1 cellular context compared by ENCODE assay signal in the genomic region with DNA sequence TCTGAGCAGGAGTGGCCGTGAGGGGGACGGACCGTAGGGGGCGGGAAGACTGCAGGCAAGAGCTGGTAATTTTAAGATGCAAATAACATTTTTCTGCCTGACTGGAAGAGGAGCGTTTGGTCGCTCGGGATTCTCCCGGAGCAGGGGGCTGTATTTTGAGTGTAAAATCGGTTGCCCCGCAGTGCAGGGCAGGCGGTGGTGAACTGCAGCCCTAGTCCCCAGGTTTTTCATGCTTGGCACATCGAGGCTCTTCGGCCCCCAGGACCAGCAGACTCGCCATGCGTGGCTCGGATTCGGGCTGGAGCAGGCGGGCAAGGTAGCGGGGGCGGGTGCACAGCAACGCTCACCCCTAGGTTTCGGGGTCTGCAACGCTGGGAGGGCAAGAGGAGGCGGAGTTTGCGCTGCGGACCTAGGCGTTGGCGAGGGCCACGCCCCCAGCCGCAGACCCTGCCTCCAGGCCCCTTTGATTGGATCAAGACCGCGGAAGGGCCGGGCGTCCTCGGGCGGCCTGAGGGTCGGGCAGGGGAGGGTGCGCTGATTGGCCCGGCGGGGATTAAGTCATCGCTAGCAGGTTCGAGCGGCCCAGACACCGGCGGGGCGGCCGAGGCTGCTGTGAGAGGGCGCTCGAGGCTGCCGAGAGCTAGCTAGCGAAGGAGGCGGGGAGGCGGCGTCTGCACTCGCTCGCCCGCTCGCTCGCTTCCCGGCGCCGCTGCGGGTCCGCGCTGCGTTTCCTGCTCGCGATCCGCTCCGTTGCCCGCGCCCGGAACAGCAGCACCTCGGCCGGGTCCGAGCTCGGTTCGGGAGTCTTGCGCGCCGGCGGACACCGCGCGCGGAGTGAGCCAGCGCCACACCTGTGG.
TF ChIP-seq lines count a peak whose summit lies in the region.

A gene with protein sequence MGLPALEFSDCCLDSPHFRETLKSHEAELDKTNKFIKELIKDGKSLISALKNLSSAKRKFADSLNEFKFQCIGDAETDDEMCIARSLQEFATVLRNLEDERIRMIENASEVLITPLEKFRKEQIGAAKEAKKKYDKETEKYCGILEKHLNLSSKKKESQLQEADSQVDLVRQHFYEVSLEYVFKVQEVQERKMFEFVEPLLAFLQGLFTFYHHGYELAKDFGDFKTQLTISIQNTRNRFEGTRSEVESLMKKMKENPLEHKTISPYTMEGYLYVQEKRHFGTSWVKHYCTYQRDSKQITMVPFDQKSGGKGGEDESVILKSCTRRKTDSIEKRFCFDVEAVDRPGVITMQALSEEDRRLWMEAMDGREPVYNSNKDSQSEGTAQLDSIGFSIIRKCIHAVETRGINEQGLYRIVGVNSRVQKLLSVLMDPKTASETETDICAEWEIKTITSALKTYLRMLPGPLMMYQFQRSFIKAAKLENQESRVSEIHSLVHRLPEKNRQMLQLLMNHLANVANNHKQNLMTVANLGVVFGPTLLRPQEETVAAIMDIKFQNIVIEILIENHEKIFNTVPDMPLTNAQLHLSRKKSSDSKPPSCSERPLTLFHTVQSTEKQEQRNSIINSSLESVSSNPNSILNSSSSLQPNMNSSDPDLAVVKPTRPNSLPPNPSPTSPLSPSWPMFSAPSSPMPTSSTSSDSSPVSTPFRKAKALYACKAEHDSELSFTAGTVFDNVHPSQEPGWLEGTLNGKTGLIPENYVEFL (plus strand): TSS at position 585 of the 857 bp plus-strand sequence. CDS start 385 bp downstream, outside the sequence.

TF ChIP-seq in K562, 482 proteins besides CTCF, POLR2A, EP300 and RAD21 (continued from another document):
- TF ChIP-seq ATF1 (CRISPR knock-in tag; IDR thresholded peaks at IDR 0.05) = no peak
- TF ChIP-seq ATF1 (tag; IDR thresholded peaks at IDR 0.05) = peak; percentile 78
- TF ChIP-seq SRF (CRISPR knock-in tag; IDR thresholded peaks at IDR 0.05) = peak in 1 of 2 experiments; percentile 60; a peak in 1 of 4 replicates
- peak; percentile 55 for TF ChIP-seq NCOA6 (IDR thresholded peaks at IDR 0.05)
- TF ChIP-seq, protein P1, sequence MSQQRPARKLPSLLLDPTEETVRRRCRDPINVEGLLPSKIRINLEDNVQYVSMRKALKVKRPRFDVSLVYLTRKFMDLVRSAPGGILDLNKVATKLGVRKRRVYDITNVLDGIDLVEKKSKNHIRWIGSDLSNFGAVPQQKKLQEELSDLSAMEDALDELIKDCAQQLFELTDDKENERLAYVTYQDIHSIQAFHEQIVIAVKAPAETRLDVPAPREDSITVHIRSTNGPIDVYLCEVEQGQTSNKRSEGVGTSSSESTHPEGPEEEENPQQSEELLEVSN (IDR thresholded peaks at IDR 0.05; ENCODE audit: borderline replicate concordance in 1 of 2, extremely low read depth in 1 of 2, insufficient read depth in 1 of 2, insufficient read length in 1 of 2, low read depth in 1 of 2, low read length in 1 of 2, poor library complexity in 1 of 2, severe bottlenecking in 1 of 2) = peak; percentile 29 to 74
- no peak for TF ChIP-seq GATAD2B (IDR thresholded peaks at IDR 0.05; ENCODE audit: borderline replicate concordance)
- TF ChIP-seq ZFX (CRISPR knock-in tag; IDR thresholded peaks at IDR 0.05) = peak; percentile 67
- no peak for TF ChIP-seq TAF15 (IDR thresholded peaks at IDR 0.05; ENCODE audit: low read depth, low read length)
- peak; percentile 66 for TF ChIP-seq RBFOX2 (IDR thresholded peaks at IDR 0.05; ENCODE audit: low read depth, low read length)
- no peak for TF ChIP-seq ELF4 (CRISPR knock-in tag; IDR thresholded peaks at IDR 0.05)
- peak; percentile 28 for TF ChIP-seq FOS (IDR thresholded peaks at IDR 0.05; ENCODE audit: extremely low read depth, insufficient read length)
- TF ChIP-seq CCNT2 (IDR thresholded peaks at IDR 0.05; ENCODE audit: borderline replicate concordance, extremely low read depth, insufficient read length, low read depth, low read length) = peak; percentile 41
- peak; percentile 63 for TF ChIP-seq PCBP1 (IDR thresholded peaks at IDR 0.05; ENCODE audit: low read depth, low read length, poor library complexity, severe bottlenecking)
- peak; percentile 35; the same call in 1 of the 2 replicates for TF ChIP-seq CREM (IDR thresholded peaks at IDR 0.05; ENCODE audit: low read depth)
- peak; percentile 35; the same call in 1 of the 2 replicates for TF ChIP-seq ELF1 (tag; IDR thresholded peaks at IDR 0.05)
- TF ChIP-seq ATF7 (IDR thresholded peaks at IDR 0.05) = peak; percentile 95
- peak; percentile 57 for TF ChIP-seq L3MBTL2 (IDR thresholded peaks at IDR 0.05)
- TF ChIP-seq SRSF1 (IDR thresholded peaks at IDR 0.05; ENCODE audit: low read depth, low read length) = no peak
- TF ChIP-seq EP400 (IDR thresholded peaks at IDR 0.05) = no peak
- TF ChIP-seq RB1 (IDR thresholded peaks at IDR 0.05; ENCODE audit: low read depth) = peak; percentile 55; the same call in 1 of the 2 replicates
- 0 out of 2 replicates have a peak, but pooled peaks have one; percentile 29 for TF ChIP-seq NR3C1 (CRISPR knock-in tag; IDR thresholded peaks at IDR 0.05)
- TF ChIP-seq ZNF561 (CRISPR knock-in tag; conservative IDR thresholded peaks at IDR 0.05) = no peak
- TF ChIP-seq, protein P2, sequence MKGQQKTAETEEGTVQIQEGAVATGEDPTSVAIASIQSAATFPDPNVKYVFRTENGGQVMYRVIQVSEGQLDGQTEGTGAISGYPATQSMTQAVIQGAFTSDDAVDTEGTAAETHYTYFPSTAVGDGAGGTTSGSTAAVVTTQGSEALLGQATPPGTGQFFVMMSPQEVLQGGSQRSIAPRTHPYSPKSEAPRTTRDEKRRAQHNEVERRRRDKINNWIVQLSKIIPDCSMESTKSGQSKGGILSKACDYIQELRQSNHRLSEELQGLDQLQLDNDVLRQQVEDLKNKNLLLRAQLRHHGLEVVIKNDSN (CRISPR knock-in tag; IDR thresholded peaks at IDR 0.05) = no peak
- peak; percentile 30; the same call in 1 of the 2 replicates for TF ChIP-seq SMAD4 (CRISPR knock-in tag; conservative IDR thresholded peaks at IDR 0.05)
- TF ChIP-seq MBD2 (IDR thresholded peaks at IDR 0.05; ENCODE audit: borderline replicate concordance, low read depth) = 0 out of 2 replicates have a peak, but pooled peaks have one; percentile 33
- TF ChIP-seq NFYB (IDR thresholded peaks at IDR 0.05; ENCODE audit: extremely low read depth, insufficient read length) = peak; percentile 72
- no peak for TF ChIP-seq SMC3 (conservative IDR thresholded peaks at IDR 0.05; ENCODE audit: insufficient read depth, low read depth, low read length)
- peak in 1 of 3 experiments; percentile 31 for TF ChIP-seq YY1 (IDR thresholded peaks at IDR 0.05; ENCODE audit: borderline replicate concordance in 1 of 3, control insufficient read depth in 1 of 3, extremely low read depth in 1 of 3, insufficient read depth in 3 of 3, insufficient read length in 1 of 3, insufficient replicate concordance in 2 of 3, low read depth in 1 of 3, low read length in 2 of 3)
- peak; percentile 84 for TF ChIP-seq CTBP1 (IDR thresholded peaks at IDR 0.05; ENCODE audit: borderline replicate concordance)
- TF ChIP-seq PHF8 (IDR thresholded peaks at IDR 0.05; ENCODE audit: borderline replicate concordance, low read length) = peak; percentile 15; the same call in 1 of the 2 replicates
- TF ChIP-seq, protein P3, sequence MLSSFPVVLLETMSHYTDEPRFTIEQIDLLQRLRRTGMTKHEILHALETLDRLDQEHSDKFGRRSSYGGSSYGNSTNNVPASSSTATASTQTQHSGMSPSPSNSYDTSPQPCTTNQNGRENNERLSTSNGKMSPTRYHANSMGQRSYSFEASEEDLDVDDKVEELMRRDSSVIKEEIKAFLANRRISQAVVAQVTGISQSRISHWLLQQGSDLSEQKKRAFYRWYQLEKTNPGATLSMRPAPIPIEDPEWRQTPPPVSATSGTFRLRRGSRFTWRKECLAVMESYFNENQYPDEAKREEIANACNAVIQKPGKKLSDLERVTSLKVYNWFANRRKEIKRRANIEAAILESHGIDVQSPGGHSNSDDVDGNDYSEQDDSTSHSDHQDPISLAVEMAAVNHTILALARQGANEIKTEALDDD (IDR thresholded peaks at IDR 0.05) = no peak
- TF ChIP-seq CREB1 (IDR thresholded peaks at IDR 0.05) = peak; percentile 51; the same call in 1 of the 2 replicates
- no peak for TF ChIP-seq CREB1 (CRISPR knock-in tag; IDR thresholded peaks at IDR 0.05)
- TF ChIP-seq HNRNPLL (IDR thresholded peaks at IDR 0.05; ENCODE audit: low read depth, low read length, poor library complexity, severe bottlenecking) = peak; percentile 82
- peak; percentile 46; the same call in 1 of the 2 replicates for TF ChIP-seq EGR1 (conservative IDR thresholded peaks at IDR 0.05)
- peak; percentile 64 for TF ChIP-seq SP1 (CRISPR knock-in tag; IDR thresholded peaks at IDR 0.05)
- TF ChIP-seq, protein P4, sequence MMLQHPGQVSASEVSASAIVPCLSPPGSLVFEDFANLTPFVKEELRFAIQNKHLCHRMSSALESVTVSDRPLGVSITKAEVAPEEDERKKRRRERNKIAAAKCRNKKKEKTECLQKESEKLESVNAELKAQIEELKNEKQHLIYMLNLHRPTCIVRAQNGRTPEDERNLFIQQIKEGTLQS (IDR thresholded peaks at IDR 0.05) = peak; percentile 53
- TF ChIP-seq, protein P4 (CRISPR knock-in tag; conservative IDR thresholded peaks at IDR 0.05) = no peak
